ENCODE assay signal across 13 cellular contexts in the genomic region with DNA sequence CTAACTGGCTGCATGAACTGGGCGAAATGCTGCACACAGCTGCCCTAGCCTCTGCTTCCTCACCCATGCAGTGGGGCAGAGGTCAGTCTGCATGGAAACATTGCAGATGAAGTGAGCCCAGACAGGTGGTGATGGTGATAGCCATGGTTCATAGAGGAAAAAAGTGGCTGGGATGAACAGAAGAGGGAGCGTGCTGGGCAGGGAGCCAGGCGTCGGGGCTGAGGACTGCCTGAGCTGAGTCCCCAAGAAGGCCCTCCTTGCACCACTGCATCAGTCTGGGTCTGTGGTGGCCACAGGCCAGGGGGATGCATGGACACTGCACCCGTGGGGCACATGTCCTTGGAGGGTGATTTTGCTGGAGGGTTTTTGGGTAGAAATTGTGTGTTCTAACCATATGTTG.
"Had no signal": no experiment of that assay in that cellular context is flagged by ENCODE, and none has a peak within 500 bp of the region (broad histone marks: within the 10 kb centered on the region; RNA-seq: fewer than 3 reads in every experiment).

No MANE protein-coding gene starts in this region.

- H3K27me3 Mint-ChIP-seq: progenitor cell of endocrine pancreas had no signal

- H3K9me3 Mint-ChIP-seq: activated naive CD4-positive, alpha-beta T cell treated with anti-CD3 and anti-CD28 coated beads, Interleukin-2, amount 10 ng/mL, durations not matched to agents 7 days and 5 days; neural progenitor cell; T-helper 1 cell treated with Interleukin-12 subunit alpha and Interleukin-12 subunit beta and Interleukin-4 antibody, amounts not matched to agents 30 μg/mL and 1 μg/mL, for 36 hours; WTC11 had no signal

- ATAC-seq: left ventricle myocardium superior, right lobe of liver, WTC11 had no signal

- DNase-seq: activated CD4-positive, alpha-beta T cell treated with anti-CD3 and anti-CD28 coated beads, Interleukin-2, amount 50 U/mL, for 1 hour; activated naive CD4-positive, alpha-beta T cell treated with anti-CD3 and anti-CD28 coated beads, Interleukin-2, amount 10 ng/mL, durations not matched to agents 7 days and 5 days; effector CD4-positive, alpha-beta T cell; foreskin melanocyte; left ventricle myocardium superior; mesendoderm; stimulated activated CD4-positive, alpha-beta T cell treated with anti-CD3 and anti-CD28 coated beads, Interleukin-2, amount 100 ng/mL, for 24 hours; stimulated activated naive CD4-positive, alpha-beta T cell had no signal

- H3K4me3 Mint-ChIP-seq: activated naive CD4-positive, alpha-beta T cell treated with anti-CD3 and anti-CD28 coated beads, Interleukin-2, amount 10 ng/mL, durations not matched to agents 7 days and 5 days; T-helper 1 cell treated with Interleukin-12 subunit alpha and Interleukin-12 subunit beta and Interleukin-4 antibody, amounts not matched to agents 30 μg/mL and 1 μg/mL, for 36 hours; WTC11 had no signal

- H3K36me3 Mint-ChIP-seq: activated naive CD4-positive, alpha-beta T cell treated with anti-CD3 and anti-CD28 coated beads, Interleukin-2, amount 10 ng/mL, durations not matched to agents 7 days and 5 days; WTC11 had no signal

- H3K4me1 Mint-ChIP-seq: neural progenitor cell, WTC11 had no signal

- H3K27ac Mint-ChIP-seq: progenitor cell of endocrine pancreas; T-helper 1 cell treated with Interleukin-12 subunit alpha and Interleukin-12 subunit beta and Interleukin-4 antibody, amounts not matched to agents 30 μg/mL and 1 μg/mL, for 36 hours had no signal
